ENCODE assay signal across 26 cellular contexts in the genomic region with DNA sequence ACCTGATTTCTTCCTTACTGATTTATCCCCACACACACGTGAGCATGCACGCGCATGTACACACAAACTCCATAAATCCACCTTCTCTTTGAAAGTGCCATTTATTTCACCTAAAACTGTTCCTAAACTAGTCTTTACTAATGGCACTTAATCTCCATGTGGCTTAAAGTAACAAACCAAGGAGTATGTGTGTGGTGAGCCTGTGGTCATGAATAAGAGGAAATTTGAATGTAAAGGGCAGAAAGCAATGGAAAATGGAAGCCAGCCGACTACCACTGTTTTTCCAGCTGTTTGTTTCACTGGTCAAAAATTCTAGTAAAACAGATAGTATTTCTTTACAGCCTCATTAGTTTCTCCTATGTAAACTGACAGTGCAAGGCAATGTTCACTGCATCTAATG. TPM values are rescaled to one million over a fixed set of nuclear protein-coding genes. Genes with fewer than 3 reads are reported as not detected.
A peak's percentile ranks its signal among the peaks of the same experiment; 100 is the strongest.
DNase-seq lines count a peak whose midpoint lies in the region; ATAC-seq and TF ChIP-seq lines count a peak whose summit lies in the region.
"Had no signal": no experiment of that assay in that cellular context is flagged by ENCODE, and none has a peak within 500 bp of the region (broad histone marks: within the 10 kb centered on the region; RNA-seq: fewer than 3 reads in every experiment).

No MANE protein-coding gene starts in this region.

- H3K9me3 Mint-ChIP-seq in neural progenitor cell = peaks cover 2% of the 10 kb centered on the region
- H3K9me3 Mint-ChIP-seq: activated CD4-positive, alpha-beta T cell treated with anti-CD3 and anti-CD28 coated beads, Interleukin-2, amount 10 ng/mL, durations not matched to agents 24 days and 14 days; HFFc6 had no signal

- H3F3A ChIP-seq in neural progenitor cell (ENCODE audit: low read depth) = no peaks in the 10 kb centered on the region

- no peaks in the 10 kb centered on the region for H3K79me2 ChIP-seq in neural progenitor cell (ENCODE audit: low read depth)

- peaks cover 5% of the 10 kb centered on the region for H3K4me1 Mint-ChIP-seq in neural progenitor cell
- H3K4me1 Mint-ChIP-seq: activated CD4-positive, alpha-beta T cell treated with anti-CD3 and anti-CD28 coated beads, Interleukin-2, amount 10 ng/mL, durations not matched to agents 24 days and 14 days; CD8-positive, alpha-beta memory T cell; naive thymus-derived CD4-positive, alpha-beta T cell; stimulated activated naive CD8-positive, alpha-beta T cell treated with anti-CD3 and anti-CD28 coated beads, Interleukin-15, amount 100 ng/mL, for 72 hours had no signal

- H3K4me1 ChIP-seq in neural progenitor cell = no peaks in the 10 kb centered on the region
- H3K4me1 ChIP-seq in heart right ventricle = peaks cover 0 to 12% (median 9%) of the 10 kb centered on the region in 9 donors

- no peaks in the 10 kb centered on the region for H4K20me1 ChIP-seq in neural progenitor cell (ENCODE audit: low read depth)

- in situ Hi-C loops in astrocyte of the cerebellum (cut with HindIII; ENCODE audit: low sequenced_read_pairs) = no loop called here

- peaks cover 2% of the 10 kb centered on the region for H3K27me3 Mint-ChIP-seq in neural progenitor cell (ENCODE audit: insufficient read depth, low read depth)
- H3K27me3 Mint-ChIP-seq: activated CD4-positive, alpha-beta T cell treated with anti-CD3 and anti-CD28 coated beads, Interleukin-2, amount 10 ng/mL, durations not matched to agents 24 days and 14 days; brain; CD8-positive, alpha-beta memory T cell; naive thymus-derived CD4-positive, alpha-beta T cell; stimulated activated naive CD8-positive, alpha-beta T cell treated with anti-CD3 and anti-CD28 coated beads, Interleukin-15, amount 100 ng/mL, for 72 hours had no signal

- H3K36me3 ChIP-seq in neural progenitor cell (no peaks in the 10 kb centered on the region), heart right ventricle (no peaks in the 10 kb centered on the region)
- H3K36me3 ChIP-seq: BE2C, left ventricle myocardium inferior, tibial artery had no signal

- peak; percentile 46 for DNase-seq in AG09309 (ENCODE audit: low read depth)
- DNase-seq in LHCN-M2 (ENCODE audit: low read depth) = peak; percentile 97
- peak; percentile 66 for DNase-seq in astrocyte of the cerebellum (ENCODE audit: low read depth)
- no peak for DNase-seq in neural progenitor cell (ENCODE audit: low spot score)
- no peak for DNase-seq in heart right ventricle
- no peak for DNase-seq in NCI-H2196 (lab: John Stamatoyannopoulos, UW; ENCODE audit: unreplicated experiment)
- DNase-seq in NCI-H2196 treated with DMSO at 0.1 percent for 48 hours (lab: John Stamatoyannopoulos, UW; ENCODE audit: unreplicated experiment) = no peak
- DNase-seq: activated CD4-positive, alpha-beta T cell treated with anti-CD3 and anti-CD28 coated beads, Interleukin-2, amount 10 ng/mL, durations not matched to agents 24 days and 14 days; activated gamma-delta T cell; activated T-cell treated with anti-CD3 and anti-CD28 coated beads, Interleukin-2, amount 50 U/mL, for 1 hour; BE2C; CD8-positive, alpha-beta memory T cell; HFFc6; Kasumi-1; left ventricle myocardium inferior; naive thymus-derived CD4-positive, alpha-beta T cell; NCI-H1105 treated with DMSO at 0.1 percent for 48 hours; NCI-H2029; NCI-H345; NCI-H748 treated with DMSO at 0.1 percent for 48 hours; nucleus accumbens; stimulated activated naive CD8-positive, alpha-beta T cell treated with anti-CD3 and anti-CD28 coated beads, Interleukin-15, amount 100 ng/mL, for 72 hours; tibial artery had no signal

- H3K27me3 ChIP-seq in neural progenitor cell (no peaks in the 10 kb centered on the region), heart right ventricle (no peaks in the 10 kb centered on the region)
- H3K27me3 ChIP-seq: BE2C, tibial artery had no signal

- H3K4me2 ChIP-seq in neural progenitor cell = no peak overlapping the region

- H3K4me3 Mint-ChIP-seq in neural progenitor cell = no peak overlapping the region
- H3K4me3 Mint-ChIP-seq: activated CD4-positive, alpha-beta T cell treated with anti-CD3 and anti-CD28 coated beads, Interleukin-2, amount 10 ng/mL, durations not matched to agents 24 days and 14 days; brain; CD8-positive, alpha-beta memory T cell; HFFc6; naive thymus-derived CD4-positive, alpha-beta T cell; stimulated activated naive CD8-positive, alpha-beta T cell treated with anti-CD3 and anti-CD28 coated beads, Interleukin-15, amount 100 ng/mL, for 72 hours had no signal

- H3K4me3 ChIP-seq in AG09309 (ENCODE audit: control insufficient read depth, low read depth, low read length) = no peak overlapping the region
- H3K4me3 ChIP-seq in astrocyte of the cerebellum (ENCODE audit: low read depth, low read length) = no peak overlapping the region
- H3K4me3 ChIP-seq in neural progenitor cell = no peak overlapping the region
- H3K4me3 ChIP-seq in heart right ventricle = no peak overlapping the region
- H3K4me3 ChIP-seq: left ventricle myocardium inferior, tibial artery had no signal

- ATAC-seq in heart right ventricle (no peak), GM18870 (IDR thresholded peaks at IDR 0.05; ENCODE audit: unreplicated experiment) (no peak)
- ATAC-seq: naive thymus-derived CD4-positive, alpha-beta T cell; stimulated activated naive CD8-positive, alpha-beta T cell treated with anti-CD3 and anti-CD28 coated beads, Interleukin-15, amount 100 ng/mL, for 72 hours had no signal

- H3K9me3 ChIP-seq in neural progenitor cell (ENCODE audit: low read depth) = no peaks in the 10 kb centered on the region
- H3K9me3 ChIP-seq in heart right ventricle = no peaks in the 10 kb centered on the region
- H3K9me3 ChIP-seq: BE2C, left ventricle myocardium inferior, tibial artery had no signal

- peak overlapping the region; percentile 38 for H2AFZ ChIP-seq in neural progenitor cell (replicated peaks)

- H3K27ac ChIP-seq in neural progenitor cell = no peak overlapping the region
- no peak overlapping the region for H3K27ac ChIP-seq in heart right ventricle
- H3K27ac ChIP-seq: left ventricle myocardium inferior, tibial artery had no signal

- intact Hi-C loops in heart right ventricle (cut with DNase I) = no loop called here

- H3K36me3 Mint-ChIP-seq in neural progenitor cell = no peaks in the 10 kb centered on the region
- H3K36me3 Mint-ChIP-seq: brain; CD8-positive, alpha-beta memory T cell; naive thymus-derived CD4-positive, alpha-beta T cell had no signal

- WGBS in heart right ventricle, 2 donors = 89 to 90% methylated on average over 4 of the region's 4 CpGs

- no peak overlapping the region for H3K9ac ChIP-seq in neural progenitor cell

- no peak overlapping the region for H3K27ac Mint-ChIP-seq in neural progenitor cell
- H3K27ac Mint-ChIP-seq: activated CD4-positive, alpha-beta T cell treated with anti-CD3 and anti-CD28 coated beads, Interleukin-2, amount 10 ng/mL, durations not matched to agents 24 days and 14 days; brain; CD8-positive, alpha-beta memory T cell; HFFc6; naive thymus-derived CD4-positive, alpha-beta T cell; stimulated activated naive CD8-positive, alpha-beta T cell treated with anti-CD3 and anti-CD28 coated beads, Interleukin-15, amount 100 ng/mL, for 72 hours had no signal

- TF ChIP-seq CTCF in AG09309 (IDR thresholded peaks at IDR 0.05; ENCODE audit: control insufficient read depth, insufficient read depth, low read depth, low read length, missing control alignments) (no peak), astrocyte of the cerebellum (IDR thresholded peaks at IDR 0.05; ENCODE audit: low read depth, low read length, missing control alignments) (no peak), neural progenitor cell (IDR thresholded peaks at IDR 0.05) (no peak), heart right ventricle (IDR thresholded peaks at IDR 0.05) (no peak)

RNA-seq across cellular contexts. Expression of a gene that starts 23.8 kb away (rescaled TPM):
- total RNA-seq in LHCN-M2 (2014; rRNA removed) (104 and 136 TPM in 2 replicates), neural progenitor cell (ENCODE audit: low replicate concordance) (0.28 and 0.54 TPM in 2 replicates), heart right ventricle (10 to 100 TPM; 41.4 to 83.2 (median 63.0) TPM)
- 30.7 TPM for polyA plus RNA-seq in LHCN-M2 (2012)
- polyA plus RNA-seq in heart right ventricle = 10 to 100 TPM; 14.5 to 16.1 TPM
- total RNA-seq: activated CD4-positive, alpha-beta T cell treated with anti-CD3 and anti-CD28 coated beads, Interleukin-2, amount 10 ng/mL, durations not matched to agents 24 days and 14 days; activated CD8-positive, alpha-beta memory T cell treated with anti-CD3 and anti-CD28 coated beads for 36 hours; CD8-positive, alpha-beta memory T cell had no signal
- polyA plus RNA-seq: CD8-positive, alpha-beta memory T cell; naive thymus-derived CD4-positive, alpha-beta T cell had no signal

Comparison
In these comparisons a context has a peak if more than half of its experiments do, and no peak if none do; other contexts are left out.
1. DNase-seq: peak in AG09309 (single experiment), LHCN-M2 (single experiment) and astrocyte of the cerebellum (single experiment); none in neural progenitor cell (single experiment), heart right ventricle (0 of 2), NCI-H2196 (single experiment) and NCI-H2196 treated with DMSO at 0.1 percent for 48 hours (single experiment).
2. RNA of a gene that starts 23.8 kb away (total RNA-seq): 104 to 136 TPM in LHCN-M2 and 41.4 to 83.2 TPM in heart right ventricle; 0.28 to 0.54 TPM in neural progenitor cell; every median in the first group is over 10 times any median in the second.